In the genomic region with DNA sequence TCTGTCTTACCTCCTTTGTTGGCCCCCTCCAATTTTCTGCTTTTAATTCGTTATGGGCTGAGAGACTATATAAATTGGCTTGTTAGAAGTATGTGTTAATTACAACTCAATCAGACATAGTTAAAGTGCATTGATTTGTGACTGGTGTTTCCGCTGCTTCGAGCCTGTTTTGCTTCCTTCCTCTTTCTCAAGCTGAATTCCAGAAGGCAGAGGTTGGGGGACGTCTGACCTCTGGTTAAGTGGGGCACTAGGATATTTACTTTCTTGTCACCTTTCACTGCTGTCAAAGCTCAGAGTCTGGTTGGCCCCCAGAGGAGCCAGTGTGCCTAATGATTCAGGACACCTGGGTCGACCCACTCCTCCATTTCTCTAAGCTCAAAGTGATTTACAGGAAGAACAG, we compare ENCODE assay signal across 16 cellular contexts.
DNase-seq lines count a peak whose midpoint lies in the region; ATAC-seq and TF ChIP-seq lines count a peak whose summit lies in the region.
"Had no signal": no experiment of that assay in that cellular context is flagged by ENCODE, and none has a peak within 500 bp of the region (broad histone marks: within the 10 kb centered on the region; RNA-seq: fewer than 3 reads in every experiment).

No MANE protein-coding gene starts in this region.

- no peak for ATAC-seq in activated naive CD8-positive, alpha-beta T cell treated with anti-CD3 and anti-CD28 coated beads, Interleukin-2, amount 50 U/mL, for 24 hours
- ATAC-seq in naive B cell (ENCODE audit: low read depth in 2 of 2) (peak; percentile 97 to 98), upper lobe of right lung (no peak), HG03378 (IDR thresholded peaks at IDR 0.05; ENCODE audit: unreplicated experiment) (no peak)
- ATAC-seq: activated T-cell treated with anti-CD3 and anti-CD28 coated beads, Interleukin-2, amount 50 U/mL, for 72 hours had no signal

- H3K36me3 ChIP-seq in upper lobe of right lung: no peaks in the 10 kb centered on the region
- H3K36me3 ChIP-seq: HAP-1 had no signal

- H3K9me3 Mint-ChIP-seq in activated naive CD8-positive, alpha-beta T cell treated with anti-CD3 and anti-CD28 coated beads, Interleukin-2, amount 50 U/mL, for 24 hours: peaks cover 5% of the 10 kb centered on the region
- H3K9me3 Mint-ChIP-seq in activated naive CD8-positive, alpha-beta T cell treated with anti-CD3 and anti-CD28 coated beads for 36 hours: no peaks in the 10 kb centered on the region
- no peaks in the 10 kb centered on the region for H3K9me3 Mint-ChIP-seq in naive B cell
- H3K9me3 Mint-ChIP-seq: activated CD4-positive, alpha-beta memory T cell treated with anti-CD3 and anti-CD28 coated beads for 36 hours had no signal

- DNase-seq in activated naive CD8-positive, alpha-beta T cell treated with anti-CD3 and anti-CD28 coated beads, Interleukin-2, amount 50 U/mL, for 24 hours: no peak
- DNase-seq in activated naive CD8-positive, alpha-beta T cell treated with anti-CD3 and anti-CD28 coated beads for 36 hours: no peak
- DNase-seq in coronary artery (ENCODE audit: low spot score) (no peak), naive B cell (peak; percentile 64), upper lobe of right lung (no peak), NCI-H82 (lab: John Stamatoyannopoulos, UW) (no peak)
- no peak for DNase-seq in stimulated activated naive CD4-positive, alpha-beta T cell treated with Interleukin-2 at 50 U/mL for 16 hours (lab: John Stamatoyannopoulos, UW)
- DNase-seq: 8988T; activated CD4-positive, alpha-beta memory T cell treated with anti-CD3 and anti-CD28 coated beads for 36 hours; activated T-cell treated with anti-CD3 and anti-CD28 coated beads, Interleukin-2, amount 50 U/mL, for 72 hours; DND-41; NCI-H1436; NCI-H2227 treated with DMSO at 0.1 percent for 48 hours; stimulated activated CD4-positive, alpha-beta T cell treated with anti-CD3 and anti-CD28 coated beads, Interleukin-1b, Interleukin-23, amount 100 ng/mL, for 48 hours had no signal

- H3K4me3 ChIP-seq in coronary artery (no peak overlapping the region), upper lobe of right lung (no peak overlapping the region)
- H3K4me3 ChIP-seq: HAP-1 had no signal

- H3K9me3 ChIP-seq in upper lobe of right lung: no peaks in the 10 kb centered on the region
- H3K9me3 ChIP-seq: HAP-1 had no signal

- no peak overlapping the region for H3K4me3 Mint-ChIP-seq in activated naive CD8-positive, alpha-beta T cell treated with anti-CD3 and anti-CD28 coated beads, Interleukin-2, amount 50 U/mL, for 24 hours
- no peak overlapping the region for H3K4me3 Mint-ChIP-seq in activated naive CD8-positive, alpha-beta T cell treated with anti-CD3 and anti-CD28 coated beads for 36 hours
- H3K4me3 Mint-ChIP-seq in naive B cell: peak overlapping the region; percentile 16 to 90 (median 81)
- H3K4me3 Mint-ChIP-seq: activated CD4-positive, alpha-beta memory T cell treated with anti-CD3 and anti-CD28 coated beads for 36 hours; activated T-cell treated with anti-CD3 and anti-CD28 coated beads, Interleukin-2, amount 50 U/mL, for 72 hours had no signal

- peaks cover 14% of the 10 kb centered on the region for H3K4me1 Mint-ChIP-seq in activated naive CD8-positive, alpha-beta T cell treated with anti-CD3 and anti-CD28 coated beads, Interleukin-2, amount 50 U/mL, for 24 hours
- peaks cover 13% of the 10 kb centered on the region for H3K4me1 Mint-ChIP-seq in activated naive CD8-positive, alpha-beta T cell treated with anti-CD3 and anti-CD28 coated beads for 36 hours
- peaks cover 41 to 53% (median 47%) of the 10 kb centered on the region in 3 donors for H3K4me1 Mint-ChIP-seq in naive B cell

- H3K27ac ChIP-seq in coronary artery (peak overlapping the region; percentile 15 to 64), upper lobe of right lung (peak overlapping the region; percentile 74)

- peak overlapping the region; percentile 42 for H3K27ac Mint-ChIP-seq in activated naive CD8-positive, alpha-beta T cell treated with anti-CD3 and anti-CD28 coated beads, Interleukin-2, amount 50 U/mL, for 24 hours
- no peak overlapping the region for H3K27ac Mint-ChIP-seq in activated naive CD8-positive, alpha-beta T cell treated with anti-CD3 and anti-CD28 coated beads for 36 hours
- H3K27ac Mint-ChIP-seq in naive B cell: peak overlapping the region; percentile 13 to 81 (median 56)
- H3K27ac Mint-ChIP-seq: activated CD4-positive, alpha-beta memory T cell treated with anti-CD3 and anti-CD28 coated beads for 36 hours; activated T-cell treated with anti-CD3 and anti-CD28 coated beads, Interleukin-2, amount 50 U/mL, for 72 hours had no signal

- H3K4me1 ChIP-seq in upper lobe of right lung: peaks cover 10% of the 10 kb centered on the region

- intact Hi-C loops in upper lobe of right lung (cut with DNase I): no loop called here

- H3K27me3 ChIP-seq in upper lobe of right lung: no peaks in the 10 kb centered on the region

- no peak for TF ChIP-seq CTCF in coronary artery (IDR thresholded peaks at IDR 0.05)
- TF ChIP-seq CTCF in upper lobe of right lung (IDR thresholded peaks at IDR 0.05): no peak

- H3K27me3 Mint-ChIP-seq in activated naive CD8-positive, alpha-beta T cell treated with anti-CD3 and anti-CD28 coated beads, Interleukin-2, amount 50 U/mL, for 24 hours: no peaks in the 10 kb centered on the region
- no peaks in the 10 kb centered on the region for H3K27me3 Mint-ChIP-seq in activated naive CD8-positive, alpha-beta T cell treated with anti-CD3 and anti-CD28 coated beads for 36 hours
- no peaks in the 10 kb centered on the region for H3K27me3 Mint-ChIP-seq in naive B cell

- H3K36me3 Mint-ChIP-seq in activated naive CD8-positive, alpha-beta T cell treated with anti-CD3 and anti-CD28 coated beads, Interleukin-2, amount 50 U/mL, for 24 hours (ENCODE audit: low read depth): no peaks in the 10 kb centered on the region
- no peaks in the 10 kb centered on the region for H3K36me3 Mint-ChIP-seq in activated naive CD8-positive, alpha-beta T cell treated with anti-CD3 and anti-CD28 coated beads for 36 hours
- H3K36me3 Mint-ChIP-seq in naive B cell: peaks cover 0 to 6% of the 10 kb centered on the region in 2 donors
- H3K36me3 Mint-ChIP-seq: activated CD4-positive, alpha-beta memory T cell treated with anti-CD3 and anti-CD28 coated beads for 36 hours had no signal

Comparison
In these comparisons a context has a peak if more than half of its experiments do, and no peak if none do; other contexts are left out.
1. ATAC-seq: peak in naive B cell (2 of 2); none in activated naive CD8-positive, alpha-beta T cell treated with anti-CD3 and anti-CD28 coated beads, Interleukin-2, amount 50 U/mL, for 24 hours (single experiment), upper lobe of right lung (single experiment) and HG03378 (single experiment).
2. H3K4me3 Mint-ChIP-seq: peak in naive B cell (8 of 8); none in activated naive CD8-positive, alpha-beta T cell treated with anti-CD3 and anti-CD28 coated beads, Interleukin-2, amount 50 U/mL, for 24 hours (single experiment) and activated naive CD8-positive, alpha-beta T cell treated with anti-CD3 and anti-CD28 coated beads for 36 hours (single experiment).